In the genomic region with DNA sequence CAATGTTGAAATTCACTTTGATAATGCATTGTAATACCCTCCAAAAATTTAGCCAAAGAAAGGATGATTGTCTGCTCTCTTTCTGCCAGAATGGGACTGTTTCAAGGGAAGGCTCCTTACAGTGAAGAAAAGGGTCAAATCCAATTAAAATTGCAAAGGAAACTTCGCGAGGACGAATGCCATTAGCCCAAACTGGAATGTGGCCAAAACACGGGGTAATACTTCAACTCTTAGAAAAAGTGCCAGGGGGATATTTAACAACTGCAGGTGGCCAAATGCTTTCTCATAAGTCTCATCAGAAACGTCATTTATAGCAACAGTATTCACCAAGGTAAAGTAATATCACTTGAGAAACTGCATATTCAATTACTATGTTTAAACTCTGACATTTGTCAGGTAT, we compare ENCODE assay signal across 37 cellular contexts. TPM values are rescaled to one million over a fixed set of nuclear protein-coding genes. Genes with fewer than 3 reads are reported as not detected.
"Had no signal": no experiment of that assay in that cellular context is flagged by ENCODE, and none has a peak within 500 bp of the region (broad histone marks: within the 10 kb centered on the region; RNA-seq: fewer than 3 reads in every experiment).

No MANE protein-coding gene starts in this region.

- H3K4me3 Mint-ChIP-seq: activated CD4-positive, alpha-beta memory T cell treated with anti-CD3 and anti-CD28 coated beads for 36 hours; activated CD8-positive, alpha-beta memory T cell treated with anti-CD3 and anti-CD28 coated beads, Interleukin-2, amount 10 ng/mL, durations not matched to agents 7 days and 5 days; activated CD8-positive, alpha-beta T cell treated with anti-CD3 and anti-CD28 coated beads, Interleukin-2, amount 10 ng/mL, durations not matched to agents 7 days and 5 days; activated naive CD4-positive, alpha-beta T cell treated with anti-CD3 and anti-CD28 coated beads for 36 hours; activated naive CD4-positive, alpha-beta T cell treated with anti-CD3 and anti-CD28 coated beads, Interleukin-2, amount 50 U/mL, for 24 hours; activated naive CD8-positive, alpha-beta T cell treated with anti-CD3 and anti-CD28 coated beads for 36 hours; activated naive CD8-positive, alpha-beta T cell treated with anti-CD3 and anti-CD28 coated beads, Interleukin-2, amount 50 U/mL, for 24 hours; activated T-helper 1 cell treated with anti-CD3 and anti-CD28 coated beads, Interleukin-12 subunit alpha, Interleukin-12 subunit beta, Interleukin-2, Interleukin-4 antibody, amounts not matched to agents 30 ng/mL and 10 ng/mL and 1 ng/mL, durations not matched to agents 14 hours and 24 hours and 36 hours; effector memory CD8-positive, alpha-beta T cell; T-helper 2 cell treated with Interferon-gamma antibody and Interleukin-4, amounts not matched to agents 5 μg/mL and 100 μg/mL, for 36 hours had no signal

- DNase-seq: activated CD4-positive, alpha-beta memory T cell treated with anti-CD3 and anti-CD28 coated beads for 36 hours; activated CD4-positive, alpha-beta T cell treated with anti-CD3 and anti-CD28 coated beads for 1 hour; activated CD4-positive, alpha-beta T cell treated with anti-CD3 and anti-CD28 coated beads for 4 hours; activated CD4-positive, alpha-beta T cell treated with anti-CD3 and anti-CD28 coated beads, Interleukin-2, amount 50 U/mL, for 1 hour; activated CD4-positive, CD25-positive, alpha-beta regulatory T cell; activated CD8-positive, alpha-beta memory T cell treated with anti-CD3 and anti-CD28 coated beads, Interleukin-2, amount 10 ng/mL, durations not matched to agents 7 days and 5 days; activated CD8-positive, alpha-beta memory T cell treated with anti-CD3 and anti-CD28 coated beads, Interleukin-2, amount 50 U/mL, for 4 hours; activated CD8-positive, alpha-beta T cell treated with anti-CD3 and anti-CD28 coated beads, Interleukin-2, amount 10 ng/mL, durations not matched to agents 7 days and 5 days; activated effector memory CD4-positive, alpha-beta T cell treated with anti-CD3 and anti-CD28 coated beads, Interleukin-2, amount 50 U/mL, for 16 hours; activated naive CD4-positive, alpha-beta T cell treated with anti-CD3 and anti-CD28 coated beads for 36 hours; activated naive CD8-positive, alpha-beta T cell treated with anti-CD3 and anti-CD28 coated beads for 36 hours; activated naive CD8-positive, alpha-beta T cell treated with anti-CD3 and anti-CD28 coated beads, Interleukin-2, amount 50 U/mL, for 24 hours; activated T-cell treated with anti-CD3 and anti-CD28 coated beads, Interleukin-2, amount 50 U/mL, for 1 hour; activated T-cell treated with anti-CD3 and anti-CD28 coated beads, Interleukin-2, amount 50 U/mL, for 48 hours; adrenal gland; amygdala; aorta; body of pancreas; caudate nucleus; cortex of kidney; dermis blood vessel endothelial cell; effector CD4-positive, alpha-beta T cell; effector memory CD8-positive, alpha-beta T cell; erythroblast; foreskin keratinocyte; gastrocnemius medialis; glutamatergic neuron; heart left ventricle; hypothalamus; T1000; WERI-Rb-1 had no signal

- H3K4me1 ChIP-seq: adrenal gland, body of pancreas, esophagus muscularis mucosa, foreskin keratinocyte, gastrocnemius medialis, heart left ventricle had no signal

- H3K9me3 ChIP-seq: adrenal gland, body of pancreas, esophagus muscularis mucosa, gastrocnemius medialis, heart left ventricle had no signal

- H3K27me3 ChIP-seq: body of pancreas had no signal

- H3K4me3 ChIP-seq: adrenal gland, body of pancreas, esophagus muscularis mucosa, gastrocnemius medialis, heart left ventricle had no signal

- H3K4me1 Mint-ChIP-seq: activated CD8-positive, alpha-beta memory T cell treated with anti-CD3 and anti-CD28 coated beads, Interleukin-2, amount 10 ng/mL, durations not matched to agents 7 days and 5 days; activated naive CD4-positive, alpha-beta T cell treated with anti-CD3 and anti-CD28 coated beads, Interleukin-2, amount 50 U/mL, for 24 hours; activated naive CD8-positive, alpha-beta T cell treated with anti-CD3 and anti-CD28 coated beads for 36 hours; activated naive CD8-positive, alpha-beta T cell treated with anti-CD3 and anti-CD28 coated beads, Interleukin-2, amount 50 U/mL, for 24 hours had no signal

- H3K36me3 Mint-ChIP-seq: activated CD4-positive, alpha-beta memory T cell treated with anti-CD3 and anti-CD28 coated beads for 36 hours; activated CD8-positive, alpha-beta memory T cell treated with anti-CD3 and anti-CD28 coated beads, Interleukin-2, amount 10 ng/mL, durations not matched to agents 7 days and 5 days; activated naive CD4-positive, alpha-beta T cell treated with anti-CD3 and anti-CD28 coated beads, Interleukin-2, amount 50 U/mL, for 24 hours; activated naive CD8-positive, alpha-beta T cell treated with anti-CD3 and anti-CD28 coated beads for 36 hours had no signal

- H3K27ac ChIP-seq: adrenal gland, body of pancreas, esophagus muscularis mucosa, foreskin keratinocyte, gastrocnemius medialis, heart left ventricle, WERI-Rb-1 had no signal

- H3K27ac Mint-ChIP-seq: activated CD4-positive, alpha-beta memory T cell treated with anti-CD3 and anti-CD28 coated beads for 36 hours; activated CD8-positive, alpha-beta memory T cell treated with anti-CD3 and anti-CD28 coated beads, Interleukin-2, amount 10 ng/mL, durations not matched to agents 7 days and 5 days; activated CD8-positive, alpha-beta T cell treated with anti-CD3 and anti-CD28 coated beads, Interleukin-2, amount 10 ng/mL, durations not matched to agents 7 days and 5 days; activated naive CD4-positive, alpha-beta T cell treated with anti-CD3 and anti-CD28 coated beads for 36 hours; activated naive CD4-positive, alpha-beta T cell treated with anti-CD3 and anti-CD28 coated beads, Interleukin-2, amount 50 U/mL, for 24 hours; activated naive CD8-positive, alpha-beta T cell treated with anti-CD3 and anti-CD28 coated beads for 36 hours; activated naive CD8-positive, alpha-beta T cell treated with anti-CD3 and anti-CD28 coated beads, Interleukin-2, amount 50 U/mL, for 24 hours; activated T-helper 1 cell treated with anti-CD3 and anti-CD28 coated beads, Interleukin-12 subunit alpha, Interleukin-12 subunit beta, Interleukin-2, Interleukin-4 antibody, amounts not matched to agents 30 ng/mL and 10 ng/mL and 1 ng/mL, durations not matched to agents 14 hours and 24 hours and 36 hours; activated T-helper 2 cell treated with anti-CD3 and anti-CD28 coated beads, Interferon-gamma antibody, Interleukin-2, Interleukin-4, amounts not matched to agents 10 μg/mL and 5 μg/mL and 100 μg/mL, durations not matched to agents 14 hours and 24 hours and 36 hours; effector memory CD8-positive, alpha-beta T cell; T-helper 2 cell treated with Interferon-gamma antibody and Interleukin-4, amounts not matched to agents 5 μg/mL and 100 μg/mL, for 36 hours had no signal

- H3K9me3 Mint-ChIP-seq: activated CD4-positive, alpha-beta memory T cell treated with anti-CD3 and anti-CD28 coated beads for 36 hours; activated naive CD4-positive, alpha-beta T cell treated with anti-CD3 and anti-CD28 coated beads for 36 hours; activated naive CD4-positive, alpha-beta T cell treated with anti-CD3 and anti-CD28 coated beads, Interleukin-2, amount 50 U/mL, for 24 hours; activated naive CD8-positive, alpha-beta T cell treated with anti-CD3 and anti-CD28 coated beads for 36 hours; activated naive CD8-positive, alpha-beta T cell treated with anti-CD3 and anti-CD28 coated beads, Interleukin-2, amount 50 U/mL, for 24 hours; activated T-helper 1 cell treated with anti-CD3 and anti-CD28 coated beads, Interleukin-12 subunit alpha, Interleukin-12 subunit beta, Interleukin-2, Interleukin-4 antibody, amounts not matched to agents 30 ng/mL and 10 ng/mL and 1 ng/mL, durations not matched to agents 14 hours and 24 hours and 36 hours; activated T-helper 2 cell treated with anti-CD3 and anti-CD28 coated beads, Interferon-gamma antibody, Interleukin-2, Interleukin-4, amounts not matched to agents 10 μg/mL and 5 μg/mL and 100 μg/mL, durations not matched to agents 14 hours and 24 hours and 36 hours; effector memory CD8-positive, alpha-beta T cell; T-helper 2 cell treated with Interferon-gamma antibody and Interleukin-4, amounts not matched to agents 5 μg/mL and 100 μg/mL, for 36 hours had no signal

- H3K36me3 ChIP-seq: adrenal gland, esophagus muscularis mucosa, gastrocnemius medialis, heart left ventricle, WERI-Rb-1 had no signal

- ATAC-seq: activated CD8-positive, alpha-beta memory T cell treated with anti-CD3 and anti-CD28 coated beads, Interleukin-2, amount 10 ng/mL, durations not matched to agents 7 days and 5 days; activated CD8-positive, alpha-beta T cell treated with anti-CD3 and anti-CD28 coated beads, Interleukin-2, amount 10 ng/mL, durations not matched to agents 7 days and 5 days; activated naive CD8-positive, alpha-beta T cell treated with anti-CD3 and anti-CD28 coated beads, Interleukin-2, amount 50 U/mL, for 24 hours; body of pancreas; effector memory CD8-positive, alpha-beta T cell; foreskin keratinocyte; gastrocnemius medialis; heart left ventricle had no signal

RNA-seq across cellular contexts. Expression of gene NKX3-2, which starts 29.0 kb away (rescaled TPM):
- total RNA-seq: activated CD4-positive, alpha-beta memory T cell treated with anti-CD3 and anti-CD28 coated beads for 36 hours; activated CD8-positive, alpha-beta memory T cell treated with anti-CD3 and anti-CD28 coated beads for 36 hours; activated CD8-positive, alpha-beta memory T cell treated with anti-CD3 and anti-CD28 coated beads, Interleukin-2, amount 10 ng/mL, durations not matched to agents 7 days and 5 days; activated CD8-positive, alpha-beta T cell treated with anti-CD3 and anti-CD28 coated beads, Interleukin-2, amount 10 ng/mL, durations not matched to agents 7 days and 5 days; activated naive CD4-positive, alpha-beta T cell treated with anti-CD3 and anti-CD28 coated beads for 36 hours; activated naive CD8-positive, alpha-beta T cell treated with anti-CD3 and anti-CD28 coated beads for 36 hours; activated T-helper 1 cell treated with anti-CD3 and anti-CD28 coated beads, Interleukin-12 subunit alpha, Interleukin-12 subunit beta, Interleukin-2, Interleukin-4 antibody, amounts not matched to agents 30 ng/mL and 10 ng/mL and 1 ng/mL, durations not matched to agents 14 hours and 24 hours and 36 hours; activated T-helper 2 cell treated with anti-CD3 and anti-CD28 coated beads, Interferon-gamma antibody, Interleukin-2, Interleukin-4, amounts not matched to agents 10 μg/mL and 5 μg/mL and 100 μg/mL, durations not matched to agents 14 hours and 24 hours and 36 hours; dermis blood vessel endothelial cell; gastrocnemius medialis had no signal
